Comparison of ENCODE assay signal across 14 cellular contexts in the genomic region with DNA sequence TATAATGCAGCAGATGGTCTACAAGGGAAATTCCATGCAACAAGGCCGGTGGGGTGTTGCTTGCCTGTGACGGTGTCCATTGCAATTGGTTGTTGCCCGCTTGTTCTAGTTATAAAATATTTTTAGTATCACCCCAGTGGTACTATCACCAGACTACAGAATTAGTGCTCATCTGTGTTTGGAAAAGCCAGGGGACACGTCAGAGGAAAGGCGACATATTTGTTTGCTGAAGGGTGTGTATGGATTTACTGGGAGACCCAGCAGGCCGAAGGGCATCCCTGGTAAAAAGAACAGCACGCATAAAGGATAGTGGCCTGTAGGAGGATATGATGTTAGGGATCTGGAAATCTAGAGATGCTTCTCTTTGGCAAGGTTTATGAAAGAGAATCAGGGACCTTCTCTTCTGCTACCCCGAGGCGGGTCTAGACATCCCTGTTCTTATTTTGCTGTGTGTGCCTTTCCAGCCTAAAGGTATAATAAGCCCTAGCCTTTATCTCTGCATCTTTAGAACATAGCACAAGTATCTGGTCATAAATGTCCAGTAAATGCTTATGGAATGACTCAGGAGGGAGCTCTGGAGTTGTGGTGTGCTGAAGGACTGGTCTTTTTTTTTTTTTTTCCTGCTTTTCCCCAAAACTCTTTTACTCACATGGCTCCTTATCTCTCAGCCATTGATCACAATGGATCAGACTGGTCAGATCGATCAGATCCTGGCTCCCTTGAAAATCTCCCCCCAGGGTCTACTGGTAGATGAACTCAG.
DNase-seq lines count a peak whose midpoint lies in the region; ATAC-seq, FAIRE-seq and TF ChIP-seq lines count a peak whose summit lies in the region.
"Had no signal": no experiment of that assay in that cellular context is flagged by ENCODE, and none has a peak within 500 bp of the region (broad histone marks: within the 10 kb centered on the region; RNA-seq: fewer than 3 reads in every experiment).

No MANE protein-coding gene starts in this region.

- ATAC-seq in activated T-cell treated with anti-CD3 and anti-CD28 coated beads, Interleukin-2, amount 50 U/mL, for 72 hours (replicated peaks in 1 of 2) = no peak
- ATAC-seq in HG02885 (IDR thresholded peaks at IDR 0.05; ENCODE audit: poor library complexity, unreplicated experiment) (no peak), HG02884 (IDR thresholded peaks at IDR 0.05; ENCODE audit: unreplicated experiment) (no peak)
- ATAC-seq: T-helper 17 cell had no signal

- H3K9me3 ChIP-seq in Caco-2 = no peaks in the 10 kb centered on the region
- H3K9me3 ChIP-seq: ovary, tibial artery had no signal

- no peaks in the 10 kb centered on the region for H3K27me3 Mint-ChIP-seq in Caco-2 (ENCODE audit: insufficient read depth, unreplicated experiment)
- no peaks in the 10 kb centered on the region for H3K27me3 Mint-ChIP-seq in activated T-cell treated with anti-CD3 and anti-CD28 coated beads, Interleukin-2, amount 50 U/mL, for 72 hours (ENCODE audit: low read depth)

- H3K4me3 ChIP-seq in Caco-2 (ENCODE audit: low read depth, low read length) = no peak overlapping the region
- no peak overlapping the region for H3K4me3 ChIP-seq in bronchial epithelial cell (ENCODE audit: low read depth, low read length)
- H3K4me3 ChIP-seq: ovary, tibial artery had no signal

- H3K27me3 ChIP-seq in Caco-2 (replicated peaks; ENCODE audit: control insufficient read depth, insufficient read depth, low read length) = no peaks in the 10 kb centered on the region
- no peaks in the 10 kb centered on the region for H3K27me3 ChIP-seq in bronchial epithelial cell (ENCODE audit: control insufficient read depth, insufficient read depth, low read length)
- H3K27me3 ChIP-seq: ovary, tibial artery had no signal

- peaks cover 5% of the 10 kb centered on the region for H3K36me3 Mint-ChIP-seq in Caco-2 (ENCODE audit: insufficient read depth, unreplicated experiment)
- H3K36me3 Mint-ChIP-seq in activated T-cell treated with anti-CD3 and anti-CD28 coated beads, Interleukin-2, amount 50 U/mL, for 72 hours (ENCODE audit: insufficient read depth in 2 of 2) = no peaks in the 10 kb centered on the region

- no peak for TF ChIP-seq CTCF in Caco-2 (IDR thresholded peaks at IDR 0.05; ENCODE audit: insufficient read depth in 1 of 2, low read depth in 1 of 2, low read length in 1 of 2, severe bottlenecking in 1 of 2, unreplicated experiment in 1 of 2)
- TF ChIP-seq CTCF in bronchial epithelial cell (IDR thresholded peaks at IDR 0.05; ENCODE audit: insufficient read depth, low read length, severe bottlenecking) = no peak

- POLR2A ChIA-PET in Caco-2 (lab: Charles Lee) = interaction anchor here (0.6 kb wide), 2 partner anchors 10 to 75 kb away, joined by 3 to 4 read pairs; no protein-coding TSS in a partner anchor

- CTCF ChIA-PET in Caco-2 (lab: Charles Lee) = interaction anchor here (0.5 to 1.3 kb wide), 4 partner anchors 21 to 224 kb away, joined by 5 to 10 read pairs (median 6); no protein-coding TSS in a partner anchor

- no peaks in the 10 kb centered on the region for H3K36me3 ChIP-seq in Caco-2 (ENCODE audit: control insufficient read depth, insufficient read depth, low read length)
- H3K36me3 ChIP-seq in bronchial epithelial cell (ENCODE audit: control insufficient read depth, insufficient read depth, low read length) = no peaks in the 10 kb centered on the region
- H3K36me3 ChIP-seq: ovary, tibial artery had no signal

- peak; percentile 55 for FAIRE-seq in bronchial epithelial cell (lab: Jason Lieb, UNC)

- peaks cover 51% of the 10 kb centered on the region for H3K4me1 ChIP-seq in Caco-2

- BruUV-seq in Caco-2 (replicated peaks; lab: Mats Ljungman, UMichigan) = no TSS peak

- H3K9me3 Mint-ChIP-seq in Caco-2 (ENCODE audit: unreplicated experiment) = no peaks in the 10 kb centered on the region
- no peaks in the 10 kb centered on the region for H3K9me3 Mint-ChIP-seq in activated T-cell treated with anti-CD3 and anti-CD28 coated beads, Interleukin-2, amount 50 U/mL, for 72 hours

- H3K27ac Mint-ChIP-seq in Caco-2 (ENCODE audit: unreplicated experiment) = peak overlapping the region; percentile 78
- no peak overlapping the region for H3K27ac Mint-ChIP-seq in activated T-cell treated with anti-CD3 and anti-CD28 coated beads, Interleukin-2, amount 50 U/mL, for 72 hours
- H3K27ac Mint-ChIP-seq: T-helper 17 cell had no signal

- intact Hi-C loops in Caco-2 (cut with micrococcal nuclease; ENCODE audit: unreplicated experiment) = loop anchor here (2.0 kb wide), 2 partner anchors 116 to 212 kb away; no protein-coding TSS in a partner anchor

- peaks cover 45% of the 10 kb centered on the region for H3K4me1 Mint-ChIP-seq in Caco-2 (ENCODE audit: low read depth, unreplicated experiment)
- H3K4me1 Mint-ChIP-seq in activated T-cell treated with anti-CD3 and anti-CD28 coated beads, Interleukin-2, amount 50 U/mL, for 72 hours (ENCODE audit: low read depth) = no peaks in the 10 kb centered on the region

- peak overlapping the region; percentile 60 for H3K4me3 Mint-ChIP-seq in Caco-2 (ENCODE audit: unreplicated experiment)
- H3K4me3 Mint-ChIP-seq in activated T-cell treated with anti-CD3 and anti-CD28 coated beads, Interleukin-2, amount 50 U/mL, for 72 hours = no peak overlapping the region
- H3K4me3 Mint-ChIP-seq: T-helper 17 cell had no signal

- peak; percentile 54 to 58 for DNase-seq in Caco-2
- DNase-seq in M059J (ENCODE audit: low read depth) = peak; percentile 97
- peak; percentile 33 for DNase-seq in bronchial epithelial cell (ENCODE audit: low read depth)
- peak; percentile 75 for DNase-seq in kidney tubule cell (ENCODE audit: low spot score)
- DNase-seq in GF-D8 (lab: John Stamatoyannopoulos, UW) = no peak
- DNase-seq in activated T-cell treated with anti-CD3 and anti-CD28 coated beads, Interleukin-2, amount 50 U/mL, for 72 hours = no peak
- DNase-seq: activated CD8-positive, alpha-beta memory T cell treated with anti-CD3 and anti-CD28 coated beads, Interleukin-2, amount 50 U/mL, for 4 hours; KG1; NCI-H510A; ovary; T-helper 17 cell; tibial artery had no signal

Comparison
In these comparisons a context has a peak if more than half of its experiments do, and no peak if none do; other contexts are left out.
1. DNase-seq: peak in Caco-2 (2 of 2), M059J (single experiment), bronchial epithelial cell (single experiment) and kidney tubule cell (single experiment); none in GF-D8 (single experiment) and activated T-cell treated with anti-CD3 and anti-CD28 coated beads, Interleukin-2, amount 50 U/mL, for 72 hours (0 of 2).